ENCODE assay signal across 25 cellular contexts in the genomic region with DNA sequence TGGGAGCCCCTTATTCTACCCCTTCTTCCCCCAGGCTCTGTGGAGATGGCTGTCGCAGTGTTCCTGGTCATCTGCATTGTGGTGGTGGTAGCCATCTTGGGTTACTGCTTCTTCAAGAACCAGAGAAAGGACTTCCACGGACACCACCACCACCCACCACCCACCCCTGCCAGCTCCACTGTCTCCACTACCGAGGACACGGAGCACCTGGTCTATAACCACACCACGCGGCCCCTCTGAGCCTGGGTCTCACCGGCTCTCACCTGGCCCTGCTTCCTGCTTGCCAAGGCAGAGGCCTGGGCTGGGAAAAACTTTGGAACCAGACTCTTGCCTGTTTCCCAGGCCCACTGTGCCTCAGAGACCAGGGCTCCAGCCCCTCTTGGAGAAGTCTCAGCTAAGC. TPM values are rescaled to one million over a fixed set of nuclear protein-coding genes. Genes with fewer than 3 reads are reported as not detected.
DNase-seq lines count a peak whose midpoint lies in the region; ATAC-seq and TF ChIP-seq lines count a peak whose summit lies in the region.
"Had no signal": no experiment of that assay in that cellular context is flagged by ENCODE, and none has a peak within 500 bp of the region (broad histone marks: within the 10 kb centered on the region; RNA-seq: fewer than 3 reads in every experiment).

No MANE protein-coding gene starts in this region.

- H3K36me3 ChIP-seq in BLaER1 treated with 17β-estradiol and CSF1 and Interleukin-3, amounts not matched to agents 10 nM and 100 nM = peaks cover 52 to 66% (median 59%) of the 10 kb centered on the region in 11 experiments
- H3K36me3 ChIP-seq in OCI-LY3 (replicated peaks; ENCODE audit: low read depth, low read length) = no peaks in the 10 kb centered on the region
- peaks cover 7 to 36% of the 10 kb centered on the region in 2 donors for H3K36me3 ChIP-seq in esophagus (ENCODE audit: control insufficient read depth in 2 of 2, insufficient read depth in 2 of 2, low read length in 1 of 2)
- H3K36me3 ChIP-seq: neural progenitor cell had no signal

- H3K27ac Mint-ChIP-seq in progenitor cell of endocrine pancreas = peak overlapping the region; percentile 97
- H3K27ac Mint-ChIP-seq: activated CD8-positive, alpha-beta T cell treated with anti-CD3 and anti-CD28 coated beads, Interleukin-2, amount 10 ng/mL, durations not matched to agents 7 days and 5 days; activated T-cell treated with anti-CD3 and anti-CD28 coated beads, Interleukin-2, amount 50 U/mL, for 24 hours; CD4-positive, alpha-beta memory T cell; neural progenitor cell; T-helper 1 cell treated with Interleukin-12 subunit alpha and Interleukin-12 subunit beta and Interleukin-4 antibody, amounts not matched to agents 30 μg/mL and 1 μg/mL, for 36 hours had no signal

- H2AFZ ChIP-seq in OCI-LY3 (ENCODE audit: low read depth, low read length) = peak overlapping the region; percentile 99

- no peak overlapping the region for H3K4me3 ChIP-seq in BLaER1 treated with 17β-estradiol and CSF1 and Interleukin-3, amounts not matched to agents 10 nM and 100 nM
- H3K4me3 ChIP-seq in OCI-LY3 (ENCODE audit: low read length) = no peak overlapping the region
- no peak overlapping the region for H3K4me3 ChIP-seq in esophagus (ENCODE audit: low read depth in 1 of 2, low read length in 2 of 2)
- H3K4me3 ChIP-seq: neural progenitor cell, testis had no signal

- no peaks in the 10 kb centered on the region for H3K27me3 Mint-ChIP-seq in progenitor cell of endocrine pancreas
- H3K27me3 Mint-ChIP-seq: activated T-cell treated with anti-CD3 and anti-CD28 coated beads, Interleukin-2, amount 50 U/mL, for 24 hours; central memory CD8-positive, alpha-beta T cell had no signal

- peak overlapping the region in 4 of 11 experiments; percentile 30 to 78 (median 54); a peak in 6 of 22 replicates for H3K4me2 ChIP-seq in BLaER1 treated with 17β-estradiol and CSF1 and Interleukin-3, amounts not matched to agents 10 nM and 100 nM
- no peak overlapping the region for H3K4me2 ChIP-seq in OCI-LY3 (ENCODE audit: low read length)
- H3K4me2 ChIP-seq: neural progenitor cell had no signal

- H3K9me3 ChIP-seq in BLaER1 treated with 17β-estradiol and CSF1 and Interleukin-3, amounts not matched to agents 10 nM and 100 nM (replicated peaks in 1 of 11) = no peaks in the 10 kb centered on the region
- H3K9me3 ChIP-seq in OCI-LY3 (ENCODE audit: insufficient read depth, low read length) (no peaks in the 10 kb centered on the region), esophagus (ENCODE audit: control insufficient read depth in 2 of 2, insufficient read depth in 1 of 2, low read depth in 1 of 2, low read length in 1 of 2) (no peaks in the 10 kb centered on the region)
- H3K9me3 ChIP-seq: testis had no signal

- no peak for DNase-seq in progenitor cell of endocrine pancreas (ENCODE audit: low spot score, unreplicated experiment)
- DNase-seq in cortex of kidney (lab: John Stamatoyannopoulos, UW) = no peak
- no peak for DNase-seq in dedifferentiated amniotic fluid mesenchymal stem cell (ENCODE audit: extremely low spot score)
- DNase-seq: activated CD8-positive, alpha-beta T cell treated with anti-CD3 and anti-CD28 coated beads, Interleukin-2, amount 10 ng/mL, durations not matched to agents 7 days and 5 days; activated naive CD4-positive, alpha-beta T cell; activated T-cell treated with anti-CD3 and anti-CD28 coated beads, Interleukin-2, amount 50 U/mL, for 24 hours; amniotic stem cell; CD4-positive, alpha-beta memory T cell; effector memory CD8-positive, alpha-beta T cell; GOT3; NCI-H1092; NCI-H2029 treated with DMSO at 0.1 percent for 48 hours; NCI-H345; testis had no signal

- H3K4me3 Mint-ChIP-seq in progenitor cell of endocrine pancreas (ENCODE audit: low read depth) = no peak overlapping the region
- H3K4me3 Mint-ChIP-seq: activated CD8-positive, alpha-beta T cell treated with anti-CD3 and anti-CD28 coated beads, Interleukin-2, amount 10 ng/mL, durations not matched to agents 7 days and 5 days; activated T-cell treated with anti-CD3 and anti-CD28 coated beads, Interleukin-2, amount 50 U/mL, for 24 hours; CD4-positive, alpha-beta memory T cell; central memory CD8-positive, alpha-beta T cell; effector memory CD8-positive, alpha-beta T cell; T-helper 1 cell treated with Interleukin-12 subunit alpha and Interleukin-12 subunit beta and Interleukin-4 antibody, amounts not matched to agents 30 μg/mL and 1 μg/mL, for 36 hours had no signal

- H3K9me3 Mint-ChIP-seq in progenitor cell of endocrine pancreas (ENCODE audit: low read depth) = no peaks in the 10 kb centered on the region
- H3K9me3 Mint-ChIP-seq: activated T-cell treated with anti-CD3 and anti-CD28 coated beads, Interleukin-2, amount 50 U/mL, for 24 hours; CD4-positive, alpha-beta memory T cell; central memory CD8-positive, alpha-beta T cell; effector memory CD8-positive, alpha-beta T cell; neural progenitor cell; T-helper 1 cell treated with Interleukin-12 subunit alpha and Interleukin-12 subunit beta and Interleukin-4 antibody, amounts not matched to agents 30 μg/mL and 1 μg/mL, for 36 hours had no signal

- H3K79me2 ChIP-seq in OCI-LY3 (ENCODE audit: low read length) = no peaks in the 10 kb centered on the region

- no peak for TF ChIP-seq CTCF in OCI-LY3 (IDR thresholded peaks at IDR 0.05; ENCODE audit: low read depth, low read length)
- TF ChIP-seq CTCF in progenitor cell of endocrine pancreas (IDR thresholded peaks at IDR 0.05; ENCODE audit: unreplicated experiment) = no peak

- whole genome bisulfite sequencing in esophagus, 2 donors = 72 to 84% methylated on average over 6 to 7 of the region's 7 CpGs

- H3K36me3 Mint-ChIP-seq in progenitor cell of endocrine pancreas (ENCODE audit: insufficient read depth) = peaks cover 13% of the 10 kb centered on the region
- H3K36me3 Mint-ChIP-seq: neural progenitor cell had no signal

- peaks cover 0 to 53% (median 24%) of the 10 kb centered on the region in 10 experiments; a peak in 12 of 20 replicates for H3K4me1 ChIP-seq in BLaER1 treated with 17β-estradiol and CSF1 and Interleukin-3, amounts not matched to agents 10 nM and 100 nM
- H3K4me1 ChIP-seq in OCI-LY3 (ENCODE audit: low read length) = peaks cover 21% of the 10 kb centered on the region
- H3K4me1 ChIP-seq in esophagus (ENCODE audit: control insufficient read depth in 2 of 2, insufficient read depth in 2 of 2, low read length in 1 of 2) = peaks cover 0 to 9% of the 10 kb centered on the region in 2 donors
- H3K4me1 ChIP-seq: neural progenitor cell, testis had no signal

- peaks cover 15% of the 10 kb centered on the region for H3K4me1 Mint-ChIP-seq in progenitor cell of endocrine pancreas (ENCODE audit: low read depth)

- peak overlapping the region in 6 of 11 experiments; percentile 26 to 57 (median 35); a peak in 5 of 22 replicates for H3K9ac ChIP-seq in BLaER1 treated with 17β-estradiol and CSF1 and Interleukin-3, amounts not matched to agents 10 nM and 100 nM
- 0 out of 2 replicates have a peak overlapping the region, but pooled peaks have one; percentile 32 for H3K9ac ChIP-seq in OCI-LY3 (ENCODE audit: low read length)
- H3K9ac ChIP-seq: neural progenitor cell had no signal

- H4K20me1 ChIP-seq in BLaER1 treated with 17β-estradiol and CSF1 and Interleukin-3, amounts not matched to agents 10 nM and 100 nM = peaks cover 0 to 31% (median 0%) of the 10 kb centered on the region in 11 experiments; a peak in 7 of 22 replicates
- no peaks in the 10 kb centered on the region for H4K20me1 ChIP-seq in OCI-LY3 (ENCODE audit: insufficient read depth, low read length)

- no peaks in the 10 kb centered on the region for H3K27me3 ChIP-seq in BLaER1 treated with 17β-estradiol and CSF1 and Interleukin-3, amounts not matched to agents 10 nM and 100 nM
- H3K27me3 ChIP-seq in OCI-LY3 (ENCODE audit: low read depth, low read length) (no peaks in the 10 kb centered on the region), esophagus (ENCODE audit: control insufficient read depth in 1 of 2, insufficient read depth in 2 of 2, low read length in 2 of 2) (no peaks in the 10 kb centered on the region)
- H3K27me3 ChIP-seq: neural progenitor cell, testis had no signal

- H3K27ac ChIP-seq in BLaER1 treated with 17β-estradiol and CSF1 and Interleukin-3, amounts not matched to agents 10 nM and 100 nM = peak overlapping the region in 6 of 11 experiments; percentile 2 to 49 (median 24); a peak in 7 of 22 replicates
- no peak overlapping the region for H3K27ac ChIP-seq in OCI-LY3 (ENCODE audit: low read length)
- peak overlapping the region; percentile 93 to 96 for H3K27ac ChIP-seq in esophagus (ENCODE audit: low read depth in 2 of 2, low read length in 1 of 2)
- H3K27ac ChIP-seq: neural progenitor cell, testis had no signal

- ATAC-seq in GM21423 (IDR thresholded peaks at IDR 0.05; ENCODE audit: unreplicated experiment) (no peak), HG03565 (IDR thresholded peaks at IDR 0.05; ENCODE audit: unreplicated experiment) (no peak)
- ATAC-seq: effector memory CD8-positive, alpha-beta T cell had no signal

RNA-seq across cellular contexts. Expression of a gene that starts 12.9 kb away (rescaled TPM):
- polyA plus RNA-seq in esophagus = 100 to 1,000 TPM; 161 to 191 TPM
- 213 and 217 TPM in 2 replicates for total RNA-seq in progenitor cell of endocrine pancreas

RNA-seq across cellular contexts. Expression of a gene that starts 17.3 kb away (rescaled TPM):
- 100 to 1,000 TPM; 137 to 138 TPM for polyA plus RNA-seq in esophagus
- 4.4 and 5.1 TPM in 2 replicates for total RNA-seq in progenitor cell of endocrine pancreas
- total RNA-seq: activated CD8-positive, alpha-beta T cell treated with anti-CD3 and anti-CD28 coated beads, Interleukin-2, amount 10 ng/mL, durations not matched to agents 7 days and 5 days; CD4-positive, alpha-beta memory T cell; fibroblast of lung; mononuclear cell had no signal
- polyA plus RNA-seq: CD4-positive, alpha-beta memory T cell; fibroblast of lung had no signal

RNA-seq across cellular contexts. Expression of a gene that starts 28.2 kb away (rescaled TPM):
- polyA plus RNA-seq in esophagus = under 1 TPM; 0.21 to 0.37 TPM
- total RNA-seq in progenitor cell of endocrine pancreas = 0.81 and 1.5 TPM in 2 replicates
- total RNA-seq: activated CD8-positive, alpha-beta T cell treated with anti-CD3 and anti-CD28 coated beads, Interleukin-2, amount 10 ng/mL, durations not matched to agents 7 days and 5 days; CD4-positive, alpha-beta memory T cell; fibroblast of lung; mononuclear cell; SK-MEL-5 had no signal
- polyA plus RNA-seq: CD4-positive, alpha-beta memory T cell; fibroblast of lung had no signal

RNA-seq across cellular contexts. Expression of a gene that starts 37.5 kb away (rescaled TPM):
- 1 to 10 TPM; 6.8 to 7.6 TPM for polyA plus RNA-seq in esophagus
- 27.4 and 28.9 TPM in 2 replicates for total RNA-seq in progenitor cell of endocrine pancreas

RNA-seq across cellular contexts. Expression of a gene that starts 49.5 kb away (rescaled TPM):
- polyA plus RNA-seq in esophagus = 10 to 100 TPM; 51.3 to 88.1 TPM
- total RNA-seq in progenitor cell of endocrine pancreas = 41.0 and 43.1 TPM in 2 replicates
